ENCODE assay signal across 16 cellular contexts in the genomic region with DNA sequence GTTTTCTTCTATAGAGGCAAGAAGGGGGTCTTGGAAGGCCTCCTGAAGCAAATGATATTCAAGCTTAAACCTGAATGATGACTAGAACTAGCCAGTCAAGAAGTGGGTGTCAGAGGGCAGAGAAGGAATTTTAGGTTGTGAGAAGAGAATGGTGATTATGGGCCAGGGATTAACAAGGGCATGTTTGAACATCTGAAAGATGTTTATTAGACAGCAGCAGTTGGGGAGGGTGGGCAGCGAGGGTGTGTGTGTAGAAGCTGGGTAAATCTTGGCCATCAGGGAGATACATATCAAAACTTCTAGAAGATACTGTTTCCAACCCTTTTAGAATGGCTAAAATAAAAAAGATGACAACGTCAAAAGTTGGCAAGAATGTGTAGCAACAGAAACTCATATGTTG. TPM values are rescaled to one million over a fixed set of nuclear protein-coding genes. Genes with fewer than 3 reads are reported as not detected.
A peak's percentile ranks its signal among the peaks of the same experiment; 100 is the strongest.
DNase-seq lines count a peak whose midpoint lies in the region; ATAC-seq, FAIRE-seq and TF ChIP-seq lines count a peak whose summit lies in the region.
"Had no signal": no experiment of that assay in that cellular context is flagged by ENCODE, and none has a peak within 500 bp of the region (broad histone marks: within the 10 kb centered on the region; RNA-seq: fewer than 3 reads in every experiment).

No MANE protein-coding gene starts in this region.

- H3K36me3 ChIP-seq in HepG2 (replicated peaks in 1 of 2; ENCODE audit: control insufficient read depth in 1 of 2, insufficient read depth in 2 of 2, low read length in 2 of 2) = peaks cover 1 to 13% of the 10 kb centered on the region in 2 experiments; a peak in 2 of 5 replicates
- no peaks in the 10 kb centered on the region for H3K36me3 ChIP-seq in right lobe of liver
- H3K36me3 ChIP-seq in keratinocyte (ENCODE audit: control insufficient read depth in 2 of 2, extremely low read depth in 1 of 2, insufficient read depth in 2 of 2, low read length in 2 of 2) = no peaks in the 10 kb centered on the region

- WGBS in HepG2 (ENCODE audit: low lambda C conversion rate) = 100% methylated on average over 2 of the region's 2 CpGs
- 100% methylated on average over 2 of the region's 2 CpGs for WGBS in right lobe of liver (ENCODE audit: insufficient coverage, low coverage, low lambda C conversion rate, missing lambda C conversion rate)

- H3K27ac ChIP-seq in HepG2 (ENCODE audit: extremely low read length, insufficient read depth, low read length) (no peak overlapping the region), right lobe of liver (peak overlapping the region in 1 of 3 donors; percentile 35), angular gyrus (ENCODE audit: low read depth, low read length) (peak overlapping the region; percentile 49), keratinocyte (ENCODE audit: control insufficient read depth, insufficient read depth, low read length) (peak overlapping the region; percentile 64)

- dilution Hi-C loops in keratinocyte (cut with MboI; ENCODE audit: extremely low pct_ligation_motif_present, low sequenced_read_pairs) = no loop called here

- POLR2A ChIA-PET in HepG2 (lab: Yijun Ruan, JAX) = no interaction called here

- H3K4me1 ChIP-seq in HepG2 (ENCODE audit: insufficient read depth, low read length) (peaks cover 24% of the 10 kb centered on the region), right lobe of liver (peaks cover 0 to 18% (median 2%) of the 10 kb centered on the region in 4 donors), keratinocyte (ENCODE audit: control insufficient read depth, extremely low read depth, insufficient read depth, low read length) (peaks cover 44% of the 10 kb centered on the region)

- no peak for FAIRE-seq in HepG2 (lab: Jason Lieb, UNC)
- peak; percentile 29 for FAIRE-seq in keratinocyte (lab: Jason Lieb, UNC)
- FAIRE-seq: GM12891, islet of Langerhans, urothelium cell line had no signal

- TF ChIP-seq POLR2A in HepG2 (IDR thresholded peaks at IDR 0.05; ENCODE audit: insufficient read depth in 1 of 2, low read depth in 2 of 2, low read length in 2 of 2) (no peak), right lobe of liver (IDR thresholded peaks at IDR 0.05) (no peak)

- H3K4me3 ChIP-seq in HepG2 (replicated peaks in 1 of 3; ENCODE audit: insufficient read depth in 1 of 3, low read depth in 2 of 3, low read length in 3 of 3) = no peak overlapping the region
- no peak overlapping the region for H3K4me3 ChIP-seq in right lobe of liver
- H3K4me3 ChIP-seq in keratinocyte (ENCODE audit: control insufficient read depth in 2 of 3, extremely low read depth in 1 of 3, insufficient read depth in 2 of 3, low read depth in 1 of 3, low read length in 3 of 3) = no peak overlapping the region

- H3K9me1 ChIP-seq in keratinocyte (ENCODE audit: control insufficient read depth, extremely low read depth, insufficient read depth, low read length) = peaks cover 3% of the 10 kb centered on the region

- H4K20me1 ChIP-seq in HepG2 (ENCODE audit: insufficient read depth, low read length) (no peaks in the 10 kb centered on the region), keratinocyte (ENCODE audit: control insufficient read depth, extremely low read depth, insufficient read depth, low read length) (no peaks in the 10 kb centered on the region)

- no peak overlapping the region for H3K9ac ChIP-seq in HepG2 (ENCODE audit: insufficient read depth, low read depth, low read length)
- H3K9ac ChIP-seq in keratinocyte (ENCODE audit: control insufficient read depth, extremely low read depth, insufficient read depth, low read length) = peak overlapping the region; percentile 4

- no TSS peak for BruUV-seq in HepG2 (replicated peaks; lab: Mats Ljungman, UMichigan)

- in situ Hi-C loops in HepG2 (cut with HindIII; ENCODE audit: extremely low pct_ligation_motif_present, low pct_unique_long_range_greater_than_20kb) = no loop called here

- H3K4me1 Mint-ChIP-seq in type B pancreatic cell (ENCODE audit: unreplicated experiment) = peaks cover 45% of the 10 kb centered on the region

- H3K27me3 Mint-ChIP-seq in type B pancreatic cell = no peaks in the 10 kb centered on the region
- H3K27me3 Mint-ChIP-seq: activated naive CD8-positive, alpha-beta T cell treated with anti-CD3 and anti-CD28 coated beads, Interleukin-2, amount 50 U/mL, for 24 hours had no signal

- H3K36me3 Mint-ChIP-seq in type B pancreatic cell = peaks cover 10% of the 10 kb centered on the region

- H3K9me3 ChIP-seq in HepG2 (ENCODE audit: low read length) = no peaks in the 10 kb centered on the region
- H3K9me3 ChIP-seq in right lobe of liver = no peaks in the 10 kb centered on the region
- no peaks in the 10 kb centered on the region for H3K9me3 ChIP-seq in keratinocyte (ENCODE audit: control insufficient read depth, low read depth, low read length)

- ATAC-seq in HepG2 = no peak
- ATAC-seq in right lobe of liver = no peak
- no peak for ATAC-seq in HG02870 (IDR thresholded peaks at IDR 0.05; ENCODE audit: unreplicated experiment)
- ATAC-seq: activated naive CD8-positive, alpha-beta T cell treated with anti-CD3 and anti-CD28 coated beads, Interleukin-2, amount 50 U/mL, for 24 hours; activated T-cell treated with anti-CD3 and anti-CD28 coated beads, Interleukin-2, amount 50 U/mL, for 72 hours had no signal

- DNase-seq in HepG2 (ENCODE audit: low spot score) (no peak), right lobe of liver (no peak), keratinocyte (ENCODE audit: low read depth, low spot score) (no peak), type B pancreatic cell (ENCODE audit: extremely low spot score, unreplicated experiment) (no peak), GM03348 (ENCODE audit: low spot score) (no peak), medulla oblongata (ENCODE audit: extremely low spot score) (no peak)
- DNase-seq: activated CD4-positive, alpha-beta T cell treated with anti-CD3 and anti-CD28 coated beads, Interleukin-2, amount 50 U/mL, for 48 hours; activated naive CD8-positive, alpha-beta T cell treated with anti-CD3 and anti-CD28 coated beads, Interleukin-2, amount 50 U/mL, for 24 hours; activated T-cell treated with anti-CD3 and anti-CD28 coated beads, Interleukin-2, amount 50 U/mL, for 72 hours; glutamatergic neuron; NCI-H510A had no signal

- intact Hi-C loops in HepG2 (cut with micrococcal nuclease; ENCODE audit: unreplicated experiment) (no loop called here), right lobe of liver (cut with DNase I) (no loop called here)

- H3K4me2 ChIP-seq in HepG2 (ENCODE audit: low read depth, low read length) = no peak overlapping the region
- H3K4me2 ChIP-seq in keratinocyte (ENCODE audit: control insufficient read depth, extremely low read depth, insufficient read depth, low read depth, low read length) = peak overlapping the region; percentile 55

- no peak for TF ChIP-seq RAD21 in HepG2 (CRISPR knock-in tag; IDR thresholded peaks at IDR 0.05)

- peak overlapping the region; percentile 40 for H3K27ac Mint-ChIP-seq in type B pancreatic cell
- H3K27ac Mint-ChIP-seq: activated naive CD8-positive, alpha-beta T cell treated with anti-CD3 and anti-CD28 coated beads, Interleukin-2, amount 50 U/mL, for 24 hours; activated T-cell treated with anti-CD3 and anti-CD28 coated beads, Interleukin-2, amount 50 U/mL, for 72 hours had no signal

- TF ChIP-seq EP300 in HepG2 (IDR thresholded peaks at IDR 0.05; ENCODE audit: low read depth in 2 of 2, low read length in 2 of 2) (no peak), HepG2 (CRISPR knock-in tag; IDR thresholded peaks at IDR 0.05; ENCODE audit: borderline replicate concordance) (no peak)

- H3K4me3 Mint-ChIP-seq in type B pancreatic cell = no peak overlapping the region
- H3K4me3 Mint-ChIP-seq: activated naive CD8-positive, alpha-beta T cell treated with anti-CD3 and anti-CD28 coated beads, Interleukin-2, amount 50 U/mL, for 24 hours; activated T-cell treated with anti-CD3 and anti-CD28 coated beads, Interleukin-2, amount 50 U/mL, for 72 hours had no signal

- CTCF ChIA-PET in HepG2 (lab: Yijun Ruan, JAX; ENCODE audit: low intra/inter-chr PET ratio, low total read pairs) = no interaction called here

- H3K27me3 ChIP-seq in HepG2 (ENCODE audit: control insufficient read depth in 1 of 2, insufficient read depth in 2 of 2, low read length in 2 of 2) (no peaks in the 10 kb centered on the region; a peak in 1 of 5 replicates), right lobe of liver (no peaks in the 10 kb centered on the region), keratinocyte (ENCODE audit: control insufficient read depth, extremely low read depth, insufficient read depth, low read length) (no peaks in the 10 kb centered on the region)

- no peaks in the 10 kb centered on the region for H3K79me2 ChIP-seq in HepG2 (ENCODE audit: insufficient read depth, low read length)
- peaks cover 45% of the 10 kb centered on the region for H3K79me2 ChIP-seq in keratinocyte (ENCODE audit: control insufficient read depth, insufficient read depth, low read length)

- H3K9me3 Mint-ChIP-seq in type B pancreatic cell = no peaks in the 10 kb centered on the region
- H3K9me3 Mint-ChIP-seq: activated naive CD8-positive, alpha-beta T cell treated with anti-CD3 and anti-CD28 coated beads, Interleukin-2, amount 50 U/mL, for 24 hours had no signal

- H2AFZ ChIP-seq in HepG2 (ENCODE audit: low read length) = no peak overlapping the region
- H2AFZ ChIP-seq in keratinocyte (ENCODE audit: control insufficient read depth, low read length) = no peak overlapping the region

- TF ChIP-seq CTCF in HepG2 (CRISPR knock-in tag; IDR thresholded peaks at IDR 0.05) (no peak), right lobe of liver (IDR thresholded peaks at IDR 0.05) (no peak), keratinocyte (optimal IDR thresholded peaks at IDR 0.05 in 1 of 3, IDR thresholded peaks at IDR 0.05 in 1 of 3, conservative IDR thresholded peaks at IDR 0.05 in 1 of 3; ENCODE audit: extremely low read depth in 1 of 3, insufficient read depth in 2 of 3, low read length in 3 of 3) (no peak), type B pancreatic cell (conservative IDR thresholded peaks at IDR 0.05) (no peak)

RNA-seq across cellular contexts. Expression of gene MAN2A1, which starts 54.5 kb away (rescaled TPM):
- 55.0 and 80.5 TPM in 2 replicates for total RNA-seq in HepG2 (2016; rRNA removed; fragmentation: Illumina TruSeq; extraction: Trizol)
- total RNA-seq in HepG2 (2016; cell fraction: cytosol; rRNA removed; fragmentation: Illumina TruSeq; extraction: Trizol; ENCODE audit: low read depth) = 72.2 and 78.9 TPM in 2 replicates
- 51.9 and 82.4 TPM in 2 replicates for total RNA-seq in HepG2 (2016; cell fraction: insoluble cytoplasmic fraction; rRNA removed; fragmentation: Illumina TruSeq; extraction: Trizol)
- total RNA-seq in HepG2 (2016; cell fraction: membrane; rRNA removed; fragmentation: Illumina TruSeq; extraction: Trizol) = 32.4 and 37.5 TPM in 2 replicates
- 133 and 143 TPM in 2 replicates for total RNA-seq in HepG2 (2016; cell fraction: nucleus; rRNA removed; fragmentation: Illumina TruSeq; extraction: Trizol)
- polyA plus RNA-seq in HepG2 (2011; rRNA removed) = 56.2 and 58.1 TPM in 2 replicates
- 22.6 and 40.2 TPM in 2 replicates for polyA plus RNA-seq in HepG2 (2011; cell fraction: cytosol; rRNA removed)
- polyA plus RNA-seq in HepG2 (2011; cell fraction: nucleus; rRNA removed) = 28.0 and 37.9 TPM in 2 replicates
- 76.9 and 89.0 TPM in 2 replicates for polyA plus RNA-seq in HepG2 (2012)
- polyA plus RNA-seq in HepG2 (2016; cell fraction: cytosol; fragmentation: Illumina TruSeq; extraction: Trizol; ENCODE audit: low read depth) = 1.9 and 2.2 TPM in 2 replicates
- polyA plus RNA-seq in HepG2 (2016; cell fraction: insoluble cytoplasmic fraction; fragmentation: Illumina TruSeq; extraction: Trizol; ENCODE audit: low read depth) = 28.4 and 30.3 TPM in 2 replicates
- 5.1 and 6.9 TPM in 2 replicates for polyA plus RNA-seq in HepG2 (2016; cell fraction: membrane; fragmentation: Illumina TruSeq; extraction: Trizol; ENCODE audit: low read depth)
- 91.6 and 95.2 TPM in 2 replicates for polyA plus RNA-seq in HepG2 (2016; cell fraction: nucleus; fragmentation: Illumina TruSeq; extraction: Trizol; ENCODE audit: insufficient read depth, low read depth)
- polyA minus RNA-seq in HepG2 (2011; rRNA and poly(A)+ RNA removed; ENCODE audit: low replicate concordance) = 47.8 and 93.4 TPM in 2 replicates
- 110 and 149 TPM in 2 replicates for polyA minus RNA-seq in HepG2 (2011; cell fraction: cytosol; rRNA and poly(A)+ RNA removed)
- polyA minus RNA-seq in HepG2 (2011; cell fraction: nucleus; rRNA and poly(A)+ RNA removed) = 230 and 293 TPM in 2 replicates
- 10 to 100 TPM; 48.1 to 68.8 (median 61.9) TPM for total RNA-seq in right lobe of liver
- polyA plus RNA-seq in keratinocyte = 38.3 to 63.8 TPM (median 50.5 TPM) in 3 replicates
- 106 TPM for polyA plus RNA-seq in keratinocyte (2011; ENCODE audit: low read depth)
- 13.3 and 23.9 TPM in 2 replicates for polyA plus RNA-seq in keratinocyte (2011; cell fraction: cytosol; rRNA removed)
- polyA plus RNA-seq in keratinocyte (2011; cell fraction: nucleus; rRNA removed) = 61.7 and 89.6 TPM in 2 replicates
- 24.8 and 45.4 TPM in 2 replicates for polyA plus RNA-seq in keratinocyte (2012; ENCODE audit: low replicate concordance)
- polyA minus RNA-seq in keratinocyte = 20.5 to 113 TPM (median 95.0 TPM) in 3 replicates
- polyA minus RNA-seq in keratinocyte (2011; cell fraction: cytosol; rRNA and poly(A)+ RNA removed) = 60.2 TPM
- polyA minus RNA-seq in keratinocyte (2011; cell fraction: nucleus; rRNA and poly(A)+ RNA removed) = 186 and 287 TPM in 2 replicates
- total RNA-seq in type B pancreatic cell (ENCODE audit: low replicate concordance) = 47.9 and 62.8 TPM in 2 replicates
